ENCODE assay signal across 23 cellular contexts in the genomic region with DNA sequence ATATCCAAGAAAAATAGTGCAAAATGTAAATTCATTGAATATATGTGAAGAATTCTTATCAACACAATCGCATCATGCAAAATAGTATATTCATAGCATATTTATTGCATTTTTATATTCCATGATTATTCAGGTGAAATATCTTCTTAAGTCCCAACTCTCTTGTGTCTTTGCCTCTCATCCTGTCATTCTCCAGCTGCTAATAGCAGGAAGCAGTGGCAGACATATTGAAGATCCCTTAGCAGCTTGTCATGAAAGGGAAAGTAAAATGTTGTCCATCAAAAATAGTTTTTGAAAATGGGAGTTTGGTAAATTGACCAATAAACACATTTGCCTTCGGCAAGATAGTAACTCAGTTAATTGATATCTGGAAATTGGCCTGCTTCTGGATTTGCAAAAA.
"Had no signal": no experiment of that assay in that cellular context is flagged by ENCODE, and none has a peak within 500 bp of the region (broad histone marks: within the 10 kb centered on the region; RNA-seq: fewer than 3 reads in every experiment).

No MANE protein-coding gene starts in this region.

- H3K27me3 ChIP-seq: foreskin keratinocyte, left lung, right lobe of liver, tibial nerve had no signal

- H3K4me3 Mint-ChIP-seq: activated B cell treated with CpG ODN at 0.5 μM for 24 hours; activated CD4-positive, alpha-beta memory T cell treated with anti-CD3 and anti-CD28 coated beads for 36 hours; activated CD4-positive, alpha-beta T cell treated with anti-CD3 and anti-CD28 coated beads for 36 hours; activated naive CD4-positive, alpha-beta T cell treated with anti-CD3 and anti-CD28 coated beads for 36 hours; activated naive CD8-positive, alpha-beta T cell treated with anti-CD3 and anti-CD28 coated beads, Interleukin-2, amount 10 ng/mL, durations not matched to agents 7 days and 5 days; immature natural killer cell; natural killer cell; stimulated activated naive CD8-positive, alpha-beta T cell treated with anti-CD3 and anti-CD28 coated beads, Interleukin-15, amount 100 ng/mL, for 72 hours had no signal

- H3K4me1 Mint-ChIP-seq: activated B cell treated with CpG ODN at 0.5 μM for 24 hours, immature natural killer cell, natural killer cell had no signal

- DNase-seq: activated B cell treated with CpG ODN at 0.5 μM for 24 hours; activated CD4-positive, alpha-beta memory T cell treated with anti-CD3 and anti-CD28 coated beads for 36 hours; activated CD4-positive, alpha-beta T cell treated with anti-CD3 and anti-CD28 coated beads for 36 hours; activated effector memory CD4-positive, alpha-beta T cell treated with Interleukin-2 at 50 U/mL for 16 hours; activated naive CD4-positive, alpha-beta T cell treated with anti-CD3 and anti-CD28 coated beads for 36 hours; activated naive CD8-positive, alpha-beta T cell treated with anti-CD3 and anti-CD28 coated beads, Interleukin-2, amount 10 ng/mL, durations not matched to agents 7 days and 5 days; activated T-cell treated with anti-CD3 and anti-CD28 coated beads, Interleukin-2, amount 50 U/mL, for 48 hours; amniotic stem cell; foreskin keratinocyte; immature natural killer cell; kidney glomerular epithelial cell; left lung; midbrain; natural killer cell; nucleus accumbens; right lobe of liver; stimulated activated CD4-positive, alpha-beta T cell treated with anti-CD3 and anti-CD28 coated beads, Interleukin-1b, Interleukin-23, amount 100 ng/mL, for 48 hours; stimulated activated naive CD8-positive, alpha-beta T cell treated with anti-CD3 and anti-CD28 coated beads, Interleukin-15, amount 100 ng/mL, for 72 hours; T-helper 9 cell had no signal

- H2AFZ ChIP-seq: parathyroid adenoma had no signal

- H3K9me3 Mint-ChIP-seq: natural killer cell; stimulated activated naive CD8-positive, alpha-beta T cell treated with anti-CD3 and anti-CD28 coated beads, Interleukin-15, amount 100 ng/mL, for 72 hours had no signal

- H3K36me3 Mint-ChIP-seq: immature natural killer cell, natural killer cell had no signal

- H3K4me1 ChIP-seq: parathyroid adenoma, right lobe of liver had no signal

- H3K36me3 ChIP-seq: left lung, right lobe of liver, tibial nerve had no signal

- FAIRE-seq: endometrium had no signal

- H3K9me3 ChIP-seq: left lung, right lobe of liver had no signal

- H3K9ac ChIP-seq: parathyroid adenoma had no signal

- H3K27me3 Mint-ChIP-seq: activated B cell treated with CpG ODN at 0.5 μM for 24 hours; activated CD4-positive, alpha-beta memory T cell treated with anti-CD3 and anti-CD28 coated beads for 36 hours; activated CD4-positive, alpha-beta T cell treated with anti-CD3 and anti-CD28 coated beads for 36 hours; activated naive CD8-positive, alpha-beta T cell treated with anti-CD3 and anti-CD28 coated beads, Interleukin-2, amount 10 ng/mL, durations not matched to agents 7 days and 5 days; stimulated activated naive CD8-positive, alpha-beta T cell treated with anti-CD3 and anti-CD28 coated beads, Interleukin-15, amount 100 ng/mL, for 72 hours had no signal

- H3K27ac ChIP-seq: parathyroid adenoma, right lobe of liver had no signal

- ATAC-seq: foreskin keratinocyte, natural killer cell, right lobe of liver had no signal

- H3K4me3 ChIP-seq: left lung, right lobe of liver, skin epidermis, tibial nerve had no signal

- H3K27ac Mint-ChIP-seq: activated B cell treated with CpG ODN at 0.5 μM for 24 hours; activated CD4-positive, alpha-beta memory T cell treated with anti-CD3 and anti-CD28 coated beads for 36 hours; activated CD4-positive, alpha-beta T cell treated with anti-CD3 and anti-CD28 coated beads for 36 hours; activated naive CD4-positive, alpha-beta T cell treated with anti-CD3 and anti-CD28 coated beads for 36 hours; activated naive CD8-positive, alpha-beta T cell treated with anti-CD3 and anti-CD28 coated beads, Interleukin-2, amount 10 ng/mL, durations not matched to agents 7 days and 5 days; immature natural killer cell; natural killer cell; stimulated activated naive CD8-positive, alpha-beta T cell treated with anti-CD3 and anti-CD28 coated beads, Interleukin-15, amount 100 ng/mL, for 72 hours had no signal
